Comparison of ENCODE assay signal across 1 cellular context in the genomic region with DNA sequence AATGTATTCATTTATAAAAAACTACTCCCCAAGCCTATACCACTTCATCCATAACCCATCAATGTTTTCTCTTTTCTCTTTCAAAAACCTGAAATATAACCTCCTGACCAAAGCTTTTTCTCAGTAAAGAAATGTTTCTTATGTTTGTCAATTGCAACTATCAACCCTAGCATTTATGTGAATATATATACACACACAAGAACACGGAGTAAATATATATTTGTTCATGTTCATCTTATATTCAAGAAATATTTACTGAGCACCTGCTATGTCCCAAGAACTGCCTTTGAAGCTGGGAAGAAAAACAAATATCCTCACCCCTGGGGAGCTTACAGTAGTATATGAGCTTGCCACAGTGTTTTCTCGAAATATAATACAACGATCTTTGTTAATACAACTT.
TF ChIP-seq lines count a peak whose summit lies in the region.

No MANE protein-coding gene starts in this region.

TF ChIP-seq in A549, 52 proteins besides CTCF, POLR2A, EP300 and RAD21:
- no peak for TF ChIP-seq PHF8 (IDR thresholded peaks at IDR 0.05; ENCODE audit: borderline replicate concordance, low read depth)
- TF ChIP-seq CHD4 (IDR thresholded peaks at IDR 0.05; ENCODE audit: borderline replicate concordance) = no peak
- no peak for TF ChIP-seq BHLHE40 (IDR thresholded peaks at IDR 0.05; ENCODE audit: low read depth, low read length)
- TF ChIP-seq CBX8 (IDR thresholded peaks at IDR 0.05) = no peak
- TF ChIP-seq EHF (CRISPR knock-in tag; IDR thresholded peaks at IDR 0.05) = no peak
- no peak for TF ChIP-seq TFCP2L1 (CRISPR knock-in tag; IDR thresholded peaks at IDR 0.05)
- no peak for TF ChIP-seq NPAS2 (CRISPR knock-in tag; IDR thresholded peaks at IDR 0.05; ENCODE audit: borderline replicate concordance)
- TF ChIP-seq FOSL2 (IDR thresholded peaks at IDR 0.05) = no peak
- no peak for TF ChIP-seq FOSL2 (CRISPR knock-in tag; IDR thresholded peaks at IDR 0.05)
- TF ChIP-seq RFX5 (IDR thresholded peaks at IDR 0.05) = no peak
- TF ChIP-seq, protein P1, sequence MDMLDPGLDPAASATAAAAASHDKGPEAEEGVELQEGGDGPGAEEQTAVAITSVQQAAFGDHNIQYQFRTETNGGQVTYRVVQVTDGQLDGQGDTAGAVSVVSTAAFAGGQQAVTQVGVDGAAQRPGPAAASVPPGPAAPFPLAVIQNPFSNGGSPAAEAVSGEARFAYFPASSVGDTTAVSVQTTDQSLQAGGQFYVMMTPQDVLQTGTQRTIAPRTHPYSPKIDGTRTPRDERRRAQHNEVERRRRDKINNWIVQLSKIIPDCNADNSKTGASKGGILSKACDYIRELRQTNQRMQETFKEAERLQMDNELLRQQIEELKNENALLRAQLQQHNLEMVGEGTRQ (IDR thresholded peaks at IDR 0.05) = no peak
- TF ChIP-seq TP53 (CRISPR knock-in tag; IDR thresholded peaks at IDR 0.05) = no peak
- TF ChIP-seq, protein P2, sequence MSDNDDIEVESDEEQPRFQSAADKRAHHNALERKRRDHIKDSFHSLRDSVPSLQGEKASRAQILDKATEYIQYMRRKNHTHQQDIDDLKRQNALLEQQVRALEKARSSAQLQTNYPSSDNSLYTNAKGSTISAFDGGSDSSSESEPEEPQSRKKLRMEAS (IDR thresholded peaks at IDR 0.05) = no peak
- TF ChIP-seq, protein P3, sequence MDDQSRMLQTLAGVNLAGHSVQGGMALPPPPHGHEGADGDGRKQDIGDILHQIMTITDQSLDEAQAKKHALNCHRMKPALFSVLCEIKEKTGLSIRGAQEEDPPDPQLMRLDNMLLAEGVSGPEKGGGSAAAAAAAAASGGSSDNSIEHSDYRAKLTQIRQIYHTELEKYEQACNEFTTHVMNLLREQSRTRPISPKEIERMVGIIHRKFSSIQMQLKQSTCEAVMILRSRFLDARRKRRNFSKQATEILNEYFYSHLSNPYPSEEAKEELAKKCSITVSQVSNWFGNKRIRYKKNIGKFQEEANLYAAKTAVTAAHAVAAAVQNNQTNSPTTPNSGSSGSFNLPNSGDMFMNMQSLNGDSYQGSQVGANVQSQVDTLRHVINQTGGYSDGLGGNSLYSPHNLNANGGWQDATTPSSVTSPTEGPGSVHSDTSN (IDR thresholded peaks at IDR 0.05) = no peak
- no peak for TF ChIP-seq MAZ (IDR thresholded peaks at IDR 0.05; ENCODE audit: borderline replicate concordance, low read depth, low read length)
- no peak for TF ChIP-seq FOXS1 (CRISPR knock-in tag; IDR thresholded peaks at IDR 0.05)
- no peak for TF ChIP-seq ZFP36 (IDR thresholded peaks at IDR 0.05; ENCODE audit: borderline replicate concordance, partially characterized antibody)
- TF ChIP-seq HOXB13 (CRISPR knock-in tag; IDR thresholded peaks at IDR 0.05; ENCODE audit: low read depth) = no peak
- TF ChIP-seq, protein P4, sequence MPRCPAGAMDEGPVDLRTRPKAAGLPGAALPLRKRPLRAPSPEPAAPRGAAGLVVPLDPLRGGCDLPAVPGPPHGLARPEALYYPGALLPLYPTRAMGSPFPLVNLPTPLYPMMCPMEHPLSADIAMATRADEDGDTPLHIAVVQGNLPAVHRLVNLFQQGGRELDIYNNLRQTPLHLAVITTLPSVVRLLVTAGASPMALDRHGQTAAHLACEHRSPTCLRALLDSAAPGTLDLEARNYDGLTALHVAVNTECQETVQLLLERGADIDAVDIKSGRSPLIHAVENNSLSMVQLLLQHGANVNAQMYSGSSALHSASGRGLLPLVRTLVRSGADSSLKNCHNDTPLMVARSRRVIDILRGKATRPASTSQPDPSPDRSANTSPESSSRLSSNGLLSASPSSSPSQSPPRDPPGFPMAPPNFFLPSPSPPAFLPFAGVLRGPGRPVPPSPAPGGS (IDR thresholded peaks at IDR 0.05) = no peak
